ENCODE assay signal across 29 cellular contexts in the genomic region with DNA sequence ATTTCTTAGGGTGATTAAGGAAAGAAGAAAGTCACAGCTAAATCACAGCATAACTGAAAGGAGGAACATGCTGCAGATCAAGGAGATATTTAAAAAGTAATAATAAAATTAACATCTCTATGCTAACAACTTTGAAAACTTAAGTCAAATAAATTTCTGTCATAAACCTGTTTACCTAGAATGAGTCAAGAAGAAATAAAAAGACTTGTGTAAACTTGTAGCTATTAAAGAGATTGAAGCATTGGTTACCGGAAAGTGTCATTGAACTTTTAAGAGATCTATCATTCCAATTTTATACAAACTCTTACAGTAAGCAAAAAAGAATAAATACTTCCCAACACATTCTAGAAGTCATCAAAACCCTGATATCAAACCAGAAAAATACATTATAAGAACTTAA.
"Had no signal": no experiment of that assay in that cellular context is flagged by ENCODE, and none has a peak within 500 bp of the region (broad histone marks: within the 10 kb centered on the region; RNA-seq: fewer than 3 reads in every experiment).

No MANE protein-coding gene starts in this region.

- H3K79me2 ChIP-seq: parathyroid adenoma had no signal

- H3K9me3 Mint-ChIP-seq: stimulated activated naive B cell treated with anti-CD40 and anti-IgM and Interleukin-4, amounts not matched to agents 10 μg/mL and 1 μg/mL and 100 μg/mL, for 72 hours had no signal

- H2AFZ ChIP-seq: parathyroid adenoma had no signal

- H3K27ac Mint-ChIP-seq: natural killer cell treated with Interleukin-12 subunit alpha and Interleukin-12 subunit beta and Interleukin-15 and Interleukin-18, amount 100 ng/mL, for 72 hours; nephron progenitor cell; progenitor cell of endocrine pancreas; stimulated activated effector memory CD8-positive, alpha-beta T cell treated with anti-CD3 and anti-CD28 coated beads, Interleukin-12 subunit alpha, Interleukin-12 subunit beta, amount 100 ng/mL, for 72 hours; stimulated activated naive B cell treated with anti-CD40 and anti-IgM and Interleukin-4, amounts not matched to agents 10 μg/mL and 1 μg/mL and 100 μg/mL, for 72 hours; stimulated activated naive CD8-positive, alpha-beta T cell treated with anti-CD3 and anti-CD28 coated beads, Interleukin-15, Interleukin-2, amounts not matched to agents 100 ng/mL and 50 ng/mL, for 24 hours had no signal

- ATAC-seq: natural killer cell treated with Interleukin-12 subunit alpha and Interleukin-12 subunit beta and Interleukin-15 and Interleukin-18, amount 100 ng/mL, for 72 hours; psoas muscle; right cardiac atrium; right lobe of liver; stimulated activated effector memory CD8-positive, alpha-beta T cell treated with anti-CD3 and anti-CD28 coated beads, Interleukin-12 subunit alpha, Interleukin-12 subunit beta, amount 100 ng/mL, for 72 hours; stimulated activated naive B cell treated with anti-CD40 and anti-IgM and Interleukin-4, amounts not matched to agents 10 μg/mL and 1 μg/mL and 100 μg/mL, for 72 hours had no signal

- H3K4me1 Mint-ChIP-seq: nephron progenitor cell; neural crest cell; stimulated activated effector memory CD8-positive, alpha-beta T cell treated with anti-CD3 and anti-CD28 coated beads, Interleukin-12 subunit alpha, Interleukin-12 subunit beta, amount 100 ng/mL, for 72 hours; stimulated activated naive B cell treated with anti-CD40 and anti-IgM and Interleukin-4, amounts not matched to agents 10 μg/mL and 1 μg/mL and 100 μg/mL, for 72 hours had no signal

- H3K4me3 Mint-ChIP-seq: natural killer cell treated with Interleukin-12 subunit alpha and Interleukin-12 subunit beta and Interleukin-15 and Interleukin-18, amount 100 ng/mL, for 72 hours; nephron progenitor cell; neural crest cell; stimulated activated effector memory CD8-positive, alpha-beta T cell treated with anti-CD3 and anti-CD28 coated beads, Interleukin-12 subunit alpha, Interleukin-12 subunit beta, amount 100 ng/mL, for 72 hours; stimulated activated naive B cell treated with anti-CD40 and anti-IgM and Interleukin-4, amounts not matched to agents 10 μg/mL and 1 μg/mL and 100 μg/mL, for 72 hours; stimulated activated naive CD8-positive, alpha-beta T cell treated with anti-CD3 and anti-CD28 coated beads, Interleukin-15, Interleukin-2, amounts not matched to agents 100 ng/mL and 50 ng/mL, for 24 hours had no signal

- H3K4me1 ChIP-seq: parathyroid adenoma, psoas muscle, right lobe of liver, sigmoid colon, stomach, thyroid gland, tibial nerve, upper lobe of left lung, vagina had no signal

- H3K36me3 Mint-ChIP-seq: natural killer cell treated with Interleukin-12 subunit alpha and Interleukin-12 subunit beta and Interleukin-15 and Interleukin-18, amount 100 ng/mL, for 72 hours; stimulated activated effector memory CD8-positive, alpha-beta T cell treated with anti-CD3 and anti-CD28 coated beads, Interleukin-12 subunit alpha, Interleukin-12 subunit beta, amount 100 ng/mL, for 72 hours; stimulated activated naive B cell treated with anti-CD40 and anti-IgM and Interleukin-4, amounts not matched to agents 10 μg/mL and 1 μg/mL and 100 μg/mL, for 72 hours had no signal

- FAIRE-seq: small intestine, urothelium cell line had no signal

- H3K9me3 ChIP-seq: neutrophil, psoas muscle, right lobe of liver, sigmoid colon, stomach, thoracic aorta, thyroid gland, upper lobe of left lung, vagina had no signal

- DNase-seq: nephron progenitor cell; nucleus accumbens; posterior cingulate gyrus; psoas muscle; right cardiac atrium; right lobe of liver; sigmoid colon; small intestine; stimulated activated CD4-positive, alpha-beta T cell treated with anti-CD3 and anti-CD28 coated beads, Interleukin-15, amount 100 ng/mL, for 24 hours; stimulated activated CD4-positive, alpha-beta T cell treated with anti-CD3 and anti-CD28 coated beads, Interleukin-2, amount 100 ng/mL, for 24 hours; stimulated activated CD4-positive, alpha-beta T cell treated with anti-CD3 and anti-CD28 coated beads, Interleukin-2, amount 100 ng/mL, for 48 hours; stimulated activated CD4-positive, alpha-beta T cell treated with anti-CD3 and anti-CD28 coated beads, Interleukin-4, amount 100 ng/mL, for 24 hours; stimulated activated naive B cell treated with anti-CD40 and anti-IgM and Interleukin-4, amounts not matched to agents 10 μg/mL and 1 μg/mL and 100 μg/mL, for 72 hours; stimulated activated naive CD4-positive, alpha-beta T cell treated with Interleukin-2 at 50 U/mL for 16 hours; stomach; thyroid gland; trophoblast cell; upper lobe of left lung had no signal

- H3K36me3 ChIP-seq: neutrophil, right lobe of liver, sigmoid colon, stomach, thoracic aorta, thyroid gland, tibial nerve, upper lobe of left lung, vagina had no signal

- H3K27me3 ChIP-seq: neutrophil, right lobe of liver, sigmoid colon, stomach, thyroid gland, tibial nerve, upper lobe of left lung, vagina had no signal

- H3K4me3 ChIP-seq: psoas muscle, right lobe of liver, sigmoid colon, stomach, thoracic aorta, thyroid gland, tibial nerve, upper lobe of left lung, vagina had no signal

- H3K27ac ChIP-seq: neutrophil, parathyroid adenoma, psoas muscle, right lobe of liver, sigmoid colon, stomach, thoracic aorta, thyroid gland, tibial nerve, upper lobe of left lung, vagina had no signal

- H3K9ac ChIP-seq: parathyroid adenoma had no signal

- H3K27me3 Mint-ChIP-seq: natural killer cell treated with Interleukin-12 subunit alpha and Interleukin-12 subunit beta and Interleukin-15 and Interleukin-18, amount 100 ng/mL, for 72 hours; progenitor cell of endocrine pancreas; stimulated activated naive B cell treated with anti-CD40 and anti-IgM and Interleukin-4, amounts not matched to agents 10 μg/mL and 1 μg/mL and 100 μg/mL, for 72 hours; stimulated activated naive CD8-positive, alpha-beta T cell treated with anti-CD3 and anti-CD28 coated beads, Interleukin-15, Interleukin-2, amounts not matched to agents 100 ng/mL and 50 ng/mL, for 24 hours had no signal
